1 cellular context compared by ENCODE assay signal in the genomic region with DNA sequence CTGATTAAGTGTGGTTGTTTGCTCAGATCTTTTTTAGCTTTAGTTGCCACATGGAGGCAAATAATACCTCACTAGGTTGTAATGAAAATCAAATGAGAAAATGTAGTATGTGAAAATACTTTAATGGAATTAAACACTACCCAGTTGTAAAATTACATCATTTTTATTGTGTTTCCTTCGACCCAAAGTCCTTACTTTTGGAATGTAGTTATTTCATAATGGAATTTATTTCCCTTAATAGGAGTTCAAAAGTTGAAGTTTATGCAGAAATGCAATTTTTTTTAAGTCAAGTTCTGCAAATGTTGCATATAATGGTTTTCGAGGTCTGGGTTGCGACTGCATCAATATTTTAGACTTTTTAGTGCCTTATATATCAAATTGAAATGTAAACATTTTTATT.
TF ChIP-seq lines count a peak whose summit lies in the region.

No MANE protein-coding gene starts in this region.

TF ChIP-seq in H1, 55 proteins besides CTCF, POLR2A, EP300 and RAD21:
- TF ChIP-seq CEBPB (IDR thresholded peaks at IDR 0.05; ENCODE audit: low read depth, low read length) = no peak
- no peak for TF ChIP-seq GABPA (IDR thresholded peaks at IDR 0.05; ENCODE audit: borderline replicate concordance, insufficient read depth, low read length)
- no peak for TF ChIP-seq SIRT6 (IDR thresholded peaks at IDR 0.05; ENCODE audit: low read length)
- TF ChIP-seq RBBP5 (IDR thresholded peaks at IDR 0.05; ENCODE audit: borderline replicate concordance, low read depth, low read length) = no peak
- TF ChIP-seq SP4 (IDR thresholded peaks at IDR 0.05; ENCODE audit: low read length) = no peak
- TF ChIP-seq TAF7 (optimal IDR thresholded peaks at IDR 0.05; ENCODE audit: borderline replicate concordance, low read depth, low read length) = no peak
- no peak for TF ChIP-seq EGR1 (IDR thresholded peaks at IDR 0.05; ENCODE audit: borderline replicate concordance, low read depth, low read length)
- no peak for TF ChIP-seq RXRA (IDR thresholded peaks at IDR 0.05; ENCODE audit: insufficient read depth, low read depth, low read length)
- TF ChIP-seq ZNF274 (IDR thresholded peaks at IDR 0.05; ENCODE audit: borderline replicate concordance, extremely low read depth, low read length) = no peak
- TF ChIP-seq ASH2L (IDR thresholded peaks at IDR 0.05; ENCODE audit: low read length) = no peak
- TF ChIP-seq ATF2 (IDR thresholded peaks at IDR 0.05; ENCODE audit: low read length) = no peak
